ENCODE assay signal across 1 cellular context in the genomic region with DNA sequence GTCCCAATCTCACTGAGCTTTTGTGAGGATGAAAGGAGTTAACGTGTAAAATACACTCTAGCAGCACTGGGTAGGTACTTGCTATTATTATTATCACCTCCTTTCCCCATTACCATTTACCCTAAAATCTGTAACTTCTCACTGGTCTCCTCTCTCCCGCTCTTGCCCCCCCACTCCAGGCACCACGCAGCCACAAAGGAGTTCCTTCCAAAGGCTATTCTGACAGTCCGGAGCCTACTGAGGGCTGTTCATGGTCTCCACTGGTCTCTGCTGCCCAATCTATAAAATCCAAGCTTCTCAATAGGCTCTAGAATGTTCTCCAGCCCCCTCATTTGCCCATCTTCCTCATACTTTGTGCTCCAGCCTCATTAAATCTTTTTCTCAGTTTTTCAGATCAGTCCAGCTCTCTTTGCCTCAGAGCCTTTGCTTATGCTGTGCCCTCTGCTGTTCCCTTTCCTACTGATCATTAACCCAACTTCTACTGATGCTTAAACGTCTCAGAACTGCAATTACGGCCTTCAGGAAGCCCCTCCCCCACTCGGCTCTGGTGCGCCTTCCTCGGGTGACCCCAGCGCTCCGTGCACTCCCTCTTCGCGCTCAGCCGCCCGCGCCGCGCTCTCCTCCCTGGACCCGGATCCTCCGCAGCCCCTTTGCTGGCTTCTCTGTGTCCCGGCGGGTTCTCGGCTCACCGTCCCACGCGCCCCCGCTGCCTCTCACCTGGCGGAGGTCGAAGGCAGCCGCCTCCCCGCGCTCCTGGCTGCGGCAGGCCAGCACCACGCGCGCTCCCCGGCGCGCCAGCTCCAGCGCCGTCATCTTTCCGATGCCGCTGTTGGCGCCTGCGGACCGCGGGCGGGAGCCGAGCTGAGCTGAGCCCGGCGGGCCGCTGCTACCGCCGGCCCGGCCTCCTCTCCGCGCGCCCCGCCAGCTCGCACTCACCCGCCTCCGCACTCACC.
TF ChIP-seq lines count a peak whose summit lies in the region.

No MANE protein-coding gene starts in this region.

TF ChIP-seq in GM12878, 131 proteins besides CTCF, POLR2A, EP300 and RAD21:
- TF ChIP-seq GATAD2B (conservative IDR thresholded peaks at IDR 0.05; ENCODE audit: low read depth): no peak
- 0 out of 2 replicates have a peak, but pooled peaks have one; percentile 17 for TF ChIP-seq HCFC1 (IDR thresholded peaks at IDR 0.05; ENCODE audit: low read length)
- TF ChIP-seq MEF2B (IDR thresholded peaks at IDR 0.05; ENCODE audit: partially characterized antibody, poor library complexity, severe bottlenecking): no peak
- peak in 1 of 2 experiments; percentile 42; a peak in 1 of 4 replicates for TF ChIP-seq IKZF2 (IDR thresholded peaks at IDR 0.05)
- peak; percentile 87 for TF ChIP-seq NBN (IDR thresholded peaks at IDR 0.05)
- peak; percentile 83 for TF ChIP-seq HDAC6 (IDR thresholded peaks at IDR 0.05; ENCODE audit: unreplicated experiment)
- TF ChIP-seq EED (IDR thresholded peaks at IDR 0.05; ENCODE audit: low read depth): no peak
- TF ChIP-seq RUNX3 (IDR thresholded peaks at IDR 0.05; ENCODE audit: low read length): peak; percentile 29
- TF ChIP-seq E2F8 (IDR thresholded peaks at IDR 0.05; ENCODE audit: low read depth, partially characterized antibody): no peak
- TF ChIP-seq NFYA (IDR thresholded peaks at IDR 0.05; ENCODE audit: borderline replicate concordance, low read depth, low read length): no peak
- TF ChIP-seq, protein P1, sequence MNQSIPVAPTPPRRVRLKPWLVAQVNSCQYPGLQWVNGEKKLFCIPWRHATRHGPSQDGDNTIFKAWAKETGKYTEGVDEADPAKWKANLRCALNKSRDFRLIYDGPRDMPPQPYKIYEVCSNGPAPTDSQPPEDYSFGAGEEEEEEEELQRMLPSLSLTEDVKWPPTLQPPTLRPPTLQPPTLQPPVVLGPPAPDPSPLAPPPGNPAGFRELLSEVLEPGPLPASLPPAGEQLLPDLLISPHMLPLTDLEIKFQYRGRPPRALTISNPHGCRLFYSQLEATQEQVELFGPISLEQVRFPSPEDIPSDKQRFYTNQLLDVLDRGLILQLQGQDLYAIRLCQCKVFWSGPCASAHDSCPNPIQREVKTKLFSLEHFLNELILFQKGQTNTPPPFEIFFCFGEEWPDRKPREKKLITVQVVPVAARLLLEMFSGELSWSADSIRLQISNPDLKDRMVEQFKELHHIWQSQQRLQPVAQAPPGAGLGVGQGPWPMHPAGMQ (IDR thresholded peaks at IDR 0.05; ENCODE audit: borderline replicate concordance): no peak
- TF ChIP-seq MTA2 (IDR thresholded peaks at IDR 0.05; ENCODE audit: low read depth): 0 out of 2 replicates have a peak, but pooled peaks have one; percentile 36
- TF ChIP-seq RCOR1 (conservative IDR thresholded peaks at IDR 0.05; ENCODE audit: low read depth, low read length): no peak
- TF ChIP-seq SMAD1 (IDR thresholded peaks at IDR 0.05; ENCODE audit: low read depth, partially characterized antibody): no peak
- no peak for TF ChIP-seq CREM (IDR thresholded peaks at IDR 0.05; ENCODE audit: low read depth)
- TF ChIP-seq HDGF (IDR thresholded peaks at IDR 0.05): peak; percentile 50
- no peak for TF ChIP-seq PKNOX1 (IDR thresholded peaks at IDR 0.05)
- TF ChIP-seq YBX1 (IDR thresholded peaks at IDR 0.05): no peak
- TF ChIP-seq JUND (IDR thresholded peaks at IDR 0.05; ENCODE audit: low read depth, low read length): no peak
- TF ChIP-seq NR2F1 (conservative IDR thresholded peaks at IDR 0.05): peak; percentile 54
- no peak for TF ChIP-seq SREBF1 (IDR thresholded peaks at IDR 0.05; ENCODE audit: low read length)
- TF ChIP-seq TBL1XR1 (IDR thresholded peaks at IDR 0.05; ENCODE audit: low read depth, low read length): no peak
- TF ChIP-seq, protein P2, sequence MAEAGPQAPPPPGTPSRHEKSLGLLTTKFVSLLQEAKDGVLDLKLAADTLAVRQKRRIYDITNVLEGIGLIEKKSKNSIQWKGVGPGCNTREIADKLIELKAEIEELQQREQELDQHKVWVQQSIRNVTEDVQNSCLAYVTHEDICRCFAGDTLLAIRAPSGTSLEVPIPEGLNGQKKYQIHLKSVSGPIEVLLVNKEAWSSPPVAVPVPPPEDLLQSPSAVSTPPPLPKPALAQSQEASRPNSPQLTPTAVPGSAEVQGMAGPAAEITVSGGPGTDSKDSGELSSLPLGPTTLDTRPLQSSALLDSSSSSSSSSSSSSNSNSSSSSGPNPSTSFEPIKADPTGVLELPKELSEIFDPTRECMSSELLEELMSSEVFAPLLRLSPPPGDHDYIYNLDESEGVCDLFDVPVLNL (IDR thresholded peaks at IDR 0.05; ENCODE audit: low read depth, low read length): no peak
- TF ChIP-seq SP1 (IDR thresholded peaks at IDR 0.05; ENCODE audit: low read depth, low read length): no peak
- peak; percentile 37; the same call in 1 of the 2 replicates for TF ChIP-seq PML (IDR thresholded peaks at IDR 0.05; ENCODE audit: low read length)
- 0 out of 2 replicates have a peak, but pooled peaks have one; percentile 61 for TF ChIP-seq CHD2 (IDR thresholded peaks at IDR 0.05; ENCODE audit: borderline replicate concordance, low read depth, low read length)
- TF ChIP-seq, protein P3, sequence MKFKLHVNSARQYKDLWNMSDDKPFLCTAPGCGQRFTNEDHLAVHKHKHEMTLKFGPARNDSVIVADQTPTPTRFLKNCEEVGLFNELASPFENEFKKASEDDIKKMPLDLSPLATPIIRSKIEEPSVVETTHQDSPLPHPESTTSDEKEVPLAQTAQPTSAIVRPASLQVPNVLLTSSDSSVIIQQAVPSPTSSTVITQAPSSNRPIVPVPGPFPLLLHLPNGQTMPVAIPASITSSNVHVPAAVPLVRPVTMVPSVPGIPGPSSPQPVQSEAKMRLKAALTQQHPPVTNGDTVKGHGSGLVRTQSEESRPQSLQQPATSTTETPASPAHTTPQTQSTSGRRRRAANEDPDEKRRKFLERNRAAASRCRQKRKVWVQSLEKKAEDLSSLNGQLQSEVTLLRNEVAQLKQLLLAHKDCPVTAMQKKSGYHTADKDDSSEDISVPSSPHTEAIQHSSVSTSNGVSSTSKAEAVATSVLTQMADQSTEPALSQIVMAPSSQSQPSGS (IDR thresholded peaks at IDR 0.05; ENCODE audit: low read length): no peak
- TF ChIP-seq HDAC2 (IDR thresholded peaks at IDR 0.05): no peak
- TF ChIP-seq NKRF (conservative IDR thresholded peaks at IDR 0.05): no peak; the same call in 1 of the 2 replicates
- 0 out of 2 replicates have a peak, but pooled peaks have one; percentile 30 for TF ChIP-seq ASH2L (IDR thresholded peaks at IDR 0.05; ENCODE audit: borderline replicate concordance, low read depth)
- TF ChIP-seq RELB (IDR thresholded peaks at IDR 0.05; ENCODE audit: low read depth): peak; percentile 46; the same call in 1 of the 2 replicates
- peak; percentile 65 for TF ChIP-seq MLLT1 (IDR thresholded peaks at IDR 0.05)
- TF ChIP-seq, protein P4, sequence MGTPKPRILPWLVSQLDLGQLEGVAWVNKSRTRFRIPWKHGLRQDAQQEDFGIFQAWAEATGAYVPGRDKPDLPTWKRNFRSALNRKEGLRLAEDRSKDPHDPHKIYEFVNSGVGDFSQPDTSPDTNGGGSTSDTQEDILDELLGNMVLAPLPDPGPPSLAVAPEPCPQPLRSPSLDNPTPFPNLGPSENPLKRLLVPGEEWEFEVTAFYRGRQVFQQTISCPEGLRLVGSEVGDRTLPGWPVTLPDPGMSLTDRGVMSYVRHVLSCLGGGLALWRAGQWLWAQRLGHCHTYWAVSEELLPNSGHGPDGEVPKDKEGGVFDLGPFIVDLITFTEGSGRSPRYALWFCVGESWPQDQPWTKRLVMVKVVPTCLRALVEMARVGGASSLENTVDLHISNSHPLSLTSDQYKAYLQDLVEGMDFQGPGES (IDR thresholded peaks at IDR 0.05): no peak
- TF ChIP-seq ZNF24 (IDR thresholded peaks at IDR 0.05): no peak
- TF ChIP-seq ZNF217 (IDR thresholded peaks at IDR 0.05): no peak
- peak; percentile 85 for TF ChIP-seq SMARCA5 (IDR thresholded peaks at IDR 0.05)
- TF ChIP-seq, protein P5, sequence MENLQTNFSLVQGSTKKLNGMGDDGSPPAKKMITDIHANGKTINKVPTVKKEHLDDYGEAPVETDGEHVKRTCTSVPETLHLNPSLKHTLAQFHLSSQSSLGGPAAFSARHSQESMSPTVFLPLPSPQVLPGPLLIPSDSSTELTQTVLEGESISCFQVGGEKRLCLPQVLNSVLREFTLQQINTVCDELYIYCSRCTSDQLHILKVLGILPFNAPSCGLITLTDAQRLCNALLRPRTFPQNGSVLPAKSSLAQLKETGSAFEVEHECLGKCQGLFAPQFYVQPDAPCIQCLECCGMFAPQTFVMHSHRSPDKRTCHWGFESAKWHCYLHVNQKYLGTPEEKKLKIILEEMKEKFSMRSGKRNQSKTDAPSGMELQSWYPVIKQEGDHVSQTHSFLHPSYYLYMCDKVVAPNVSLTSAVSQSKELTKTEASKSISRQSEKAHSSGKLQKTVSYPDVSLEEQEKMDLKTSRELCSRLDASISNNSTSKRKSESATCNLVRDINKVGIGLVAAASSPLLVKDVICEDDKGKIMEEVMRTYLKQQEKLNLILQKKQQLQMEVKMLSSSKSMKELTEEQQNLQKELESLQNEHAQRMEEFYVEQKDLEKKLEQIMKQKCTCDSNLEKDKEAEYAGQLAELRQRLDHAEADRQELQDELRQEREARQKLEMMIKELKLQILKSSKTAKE (IDR thresholded peaks at IDR 0.05; ENCODE audit: low read depth, poor library complexity, severe bottlenecking): peak; percentile 49
- TF ChIP-seq CBX3 (IDR thresholded peaks at IDR 0.05; ENCODE audit: borderline replicate concordance, low read depth): no peak
